9 cellular contexts compared by ENCODE assay signal in the genomic region with DNA sequence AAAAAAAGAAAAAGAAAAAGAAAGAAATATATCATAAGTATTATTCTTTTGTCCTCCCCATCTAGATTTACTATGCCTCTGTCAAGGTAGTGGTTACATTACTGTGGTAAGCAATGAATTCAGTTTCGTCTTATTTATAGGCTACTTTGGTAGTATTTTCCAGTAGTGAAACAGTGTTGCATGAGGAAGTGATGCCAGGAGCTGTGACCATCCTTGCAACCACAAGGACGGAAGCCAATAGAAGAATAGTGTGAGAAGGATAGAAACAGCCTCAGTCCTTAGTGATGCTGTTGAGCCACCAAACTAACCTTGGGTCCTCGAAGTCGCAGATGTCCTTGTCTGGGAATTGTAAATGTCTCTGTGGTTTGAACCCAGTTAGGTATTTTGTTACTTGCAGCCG.
DNase-seq lines count a peak whose midpoint lies in the region; ATAC-seq and TF ChIP-seq lines count a peak whose summit lies in the region.
"Had no signal": no experiment of that assay in that cellular context is flagged by ENCODE, and none has a peak within 500 bp of the region (broad histone marks: within the 10 kb centered on the region; RNA-seq: fewer than 3 reads in every experiment).

No MANE protein-coding gene starts in this region.

- H3K36me3 ChIP-seq in BLaER1 treated with 17β-estradiol and CSF1 and Interleukin-3, amounts not matched to agents 10 nM and 100 nM, result peaks cover 5 to 18% (median 11%) of the 10 kb centered on the region in 11 experiments; a peak in 16 of 22 replicates
- no peaks in the 10 kb centered on the region for H3K36me3 ChIP-seq in GM23338 (ENCODE audit: insufficient read depth)
- H3K36me3 ChIP-seq: esophagus muscularis mucosa had no signal

- no peak overlapping the region for H3K4me3 Mint-ChIP-seq in GM23338
- no peak overlapping the region for H3K4me3 Mint-ChIP-seq in endothelial cell (ENCODE audit: unreplicated experiment)

- H3K27me3 ChIP-seq in BLaER1 treated with 17β-estradiol and CSF1 and Interleukin-3, amounts not matched to agents 10 nM and 100 nM, result no peaks in the 10 kb centered on the region
- no peaks in the 10 kb centered on the region for H3K27me3 ChIP-seq in GM23338 (ENCODE audit: insufficient read depth)
- H3K27me3 ChIP-seq: esophagus muscularis mucosa had no signal

- no peaks in the 10 kb centered on the region for H3K79me2 ChIP-seq in GM23338 (replicated peaks; ENCODE audit: insufficient read depth)

- no peak overlapping the region for H3K4me3 ChIP-seq in BLaER1 treated with 17β-estradiol and CSF1 and Interleukin-3, amounts not matched to agents 10 nM and 100 nM
- no peak overlapping the region for H3K4me3 ChIP-seq in GM23338
- H3K4me3 ChIP-seq: esophagus muscularis mucosa had no signal

- no peak overlapping the region for H2AFZ ChIP-seq in GM23338

- no peak for TF ChIP-seq CTCF in GM23338 (conservative IDR thresholded peaks at IDR 0.05; ENCODE audit: low read depth in 2 of 2)
- no peak for TF ChIP-seq CTCF in endothelial cell (IDR thresholded peaks at IDR 0.05; ENCODE audit: unreplicated experiment)

- H3K27me3 Mint-ChIP-seq in GM23338 (ENCODE audit: insufficient read depth, low read depth, poor library complexity), result peaks cover 7% of the 10 kb centered on the region
- peaks cover 7% of the 10 kb centered on the region for H3K27me3 Mint-ChIP-seq in endothelial cell (ENCODE audit: unreplicated experiment)

- H3K9ac ChIP-seq in BLaER1 treated with 17β-estradiol and CSF1 and Interleukin-3, amounts not matched to agents 10 nM and 100 nM, result no peak overlapping the region

- no peaks in the 10 kb centered on the region for H4K20me1 ChIP-seq in BLaER1 treated with 17β-estradiol and CSF1 and Interleukin-3, amounts not matched to agents 10 nM and 100 nM
- H4K20me1 ChIP-seq in GM23338 (replicated peaks; ENCODE audit: insufficient read depth), result no peaks in the 10 kb centered on the region

- ATAC-seq in GM19324 (IDR thresholded peaks at IDR 0.05; ENCODE audit: low FRiP score, unreplicated experiment) (peak; percentile 69), HG03060 (IDR thresholded peaks at IDR 0.05; ENCODE audit: low read depth, unreplicated experiment) (peak; percentile 48), GM23338 (no peak)

- peak overlapping the region in 8 of 11 experiments; percentile 1 to 60 (median 24); a peak in 10 of 22 replicates for H3K27ac ChIP-seq in BLaER1 treated with 17β-estradiol and CSF1 and Interleukin-3, amounts not matched to agents 10 nM and 100 nM
- H3K27ac ChIP-seq in GM23338 (ENCODE audit: low read depth), result no peak overlapping the region
- H3K27ac ChIP-seq: esophagus muscularis mucosa had no signal

- peaks cover 20 to 39% (median 35%) of the 10 kb centered on the region in 10 experiments for H3K4me1 ChIP-seq in BLaER1 treated with 17β-estradiol and CSF1 and Interleukin-3, amounts not matched to agents 10 nM and 100 nM
- peaks cover 29% of the 10 kb centered on the region for H3K4me1 ChIP-seq in GM23338 (ENCODE audit: insufficient read depth)

- no peaks in the 10 kb centered on the region; a peak in 1 of 22 replicates for H3K9me3 ChIP-seq in BLaER1 treated with 17β-estradiol and CSF1 and Interleukin-3, amounts not matched to agents 10 nM and 100 nM (replicated peaks in 1 of 11)
- H3K9me3 ChIP-seq: esophagus muscularis mucosa had no signal

- DNase-seq in SIG-M5 (lab: John Stamatoyannopoulos, UW) (peak; percentile 69), NCI-H748 (lab: John Stamatoyannopoulos, UW; ENCODE audit: unreplicated experiment) (no peak), GM23338 (ENCODE audit: low spot score) (no peak), Ammon's horn (ENCODE audit: low spot score) (no peak), endothelial cell (ENCODE audit: low spot score) (no peak)

- 0 out of 2 replicates have a peak, but pooled peaks cover 5% of the 10 kb centered on the region for H3K9me2 ChIP-seq in GM23338 (ENCODE audit: insufficient read depth)

- no peaks in the 10 kb centered on the region for H3F3A ChIP-seq in GM23338 (replicated peaks; ENCODE audit: low read depth)

- H3K36me3 Mint-ChIP-seq in GM23338 (ENCODE audit: low read depth), result peaks cover 13% of the 10 kb centered on the region
- H3K36me3 Mint-ChIP-seq in endothelial cell (ENCODE audit: low read depth, unreplicated experiment), result peaks cover 10% of the 10 kb centered on the region

- peak overlapping the region; percentile 21 to 77 (median 48); a peak in 19 of 22 replicates for H3K4me2 ChIP-seq in BLaER1 treated with 17β-estradiol and CSF1 and Interleukin-3, amounts not matched to agents 10 nM and 100 nM
- no peak overlapping the region for H3K4me2 ChIP-seq in GM23338

- H3K9me3 Mint-ChIP-seq in GM23338 (peaks cover 3% of the 10 kb centered on the region), endothelial cell (ENCODE audit: unreplicated experiment) (no peaks in the 10 kb centered on the region)

- H3K27ac Mint-ChIP-seq in GM23338 (no peak overlapping the region), endothelial cell (ENCODE audit: unreplicated experiment) (no peak overlapping the region)

- H3K4me1 Mint-ChIP-seq in GM23338, result peaks cover 32% of the 10 kb centered on the region
- H3K4me1 Mint-ChIP-seq in endothelial cell (ENCODE audit: unreplicated experiment), result peaks cover 21% of the 10 kb centered on the region

TF ChIP-seq in GM23338, 12 proteins besides CTCF, POLR2A, EP300 and RAD21:
- TF ChIP-seq STAT1 (IDR thresholded peaks at IDR 0.05; ENCODE audit: unreplicated experiment) (no peak), EZH2 (IDR thresholded peaks at IDR 0.05; ENCODE audit: low read depth, unreplicated experiment) (no peak), EZH2phosphoT487 (IDR thresholded peaks at IDR 0.05; ENCODE audit: unreplicated experiment) (no peak), CREB1 (CRISPR knock-in tag; IDR thresholded peaks at IDR 0.05; ENCODE audit: low read depth) (no peak), ZNF114 (CRISPR knock-in tag; IDR thresholded peaks at IDR 0.05) (no peak), ETS1 (IDR thresholded peaks at IDR 0.05) (no peak), POLR2AphosphoS5 (IDR thresholded peaks at IDR 0.05; ENCODE audit: low read depth) (no peak)
